In genomic region chr9:38009035-38009501, GRCh38 we compare ENCODE assay signal across 11 cellular contexts. TPM values are rescaled to one million over a fixed set of nuclear protein-coding genes. Genes with fewer than 3 reads are reported as not detected.
DNase-seq lines count a peak whose midpoint lies in the region; ATAC-seq, FAIRE-seq and TF ChIP-seq lines count a peak whose summit lies in the region.
"Had no signal": no experiment of that assay in that cellular context is flagged by ENCODE, and none has a peak within 500 bp of the region (broad histone marks: within the 10 kb centered on the region; RNA-seq: fewer than 3 reads in every experiment).

No MANE protein-coding gene starts in this region.

- H3K36me3 Mint-ChIP-seq in astrocyte (ENCODE audit: low read depth, unreplicated experiment), result peaks cover 24% of the 10 kb centered on the region
- H3K36me3 Mint-ChIP-seq: activated naive CD8-positive, alpha-beta T cell had no signal

- no peak for TF ChIP-seq POLR2A in right lobe of liver (IDR thresholded peaks at IDR 0.05)
- TF ChIP-seq POLR2A in spleen (IDR thresholded peaks at IDR 0.05), result no peak

- H3K79me2 ChIP-seq in astrocyte (ENCODE audit: insufficient read depth, low read length), result peaks cover 96% of the 10 kb centered on the region

- H3K9me3 Mint-ChIP-seq in astrocyte (ENCODE audit: unreplicated experiment), result no peaks in the 10 kb centered on the region

- peak overlapping the region; percentile 72 for H3K4me2 ChIP-seq in astrocyte (ENCODE audit: low read length)

- no peak for FAIRE-seq in astrocyte (lab: Jason Lieb, UNC)

- DNase-seq in heart right ventricle (no peak), left cardiac atrium (no peak), astrocyte (ENCODE audit: low read depth) (no peak), right lobe of liver (no peak), spleen (no peak)
- no peak for DNase-seq in activated effector memory CD4-positive, alpha-beta T cell treated with anti-CD3 and anti-CD28 coated beads, Interleukin-2, amount 50 U/mL, for 16 hours
- DNase-seq: NCI-H1417 treated with DMSO at 0.1 percent for 48 hours had no signal

- H3K4me1 Mint-ChIP-seq in astrocyte (ENCODE audit: low read depth, unreplicated experiment), result peaks cover 45% of the 10 kb centered on the region

- H3K36me3 ChIP-seq in heart right ventricle (peaks cover 0 to 16% (median 0%) of the 10 kb centered on the region in 9 donors), astrocyte (ENCODE audit: insufficient read depth, low read length) (no peaks in the 10 kb centered on the region), right lobe of liver (peaks cover 0 to 17% (median 0%) of the 10 kb centered on the region in 4 donors), spleen (peaks cover 0 to under 1% (median 0%) of the 10 kb centered on the region in 6 donors)

- H3K9ac ChIP-seq in astrocyte (ENCODE audit: low read length), result peak overlapping the region; percentile 79

- H3K9me3 ChIP-seq in heart right ventricle (no peaks in the 10 kb centered on the region), astrocyte (ENCODE audit: insufficient read depth, low read depth, low read length) (no peaks in the 10 kb centered on the region), right lobe of liver (no peaks in the 10 kb centered on the region), spleen (no peaks in the 10 kb centered on the region)

- H3K4me1 ChIP-seq in heart right ventricle, result peaks cover 16 to 58% (median 43%) of the 10 kb centered on the region in 9 donors
- H3K4me1 ChIP-seq in astrocyte (ENCODE audit: insufficient read depth, low read length), result peaks cover 52% of the 10 kb centered on the region
- peaks cover 0 to 21% (median 13%) of the 10 kb centered on the region in 4 donors for H3K4me1 ChIP-seq in right lobe of liver
- peaks cover 14 to 48% (median 28%) of the 10 kb centered on the region in 6 donors for H3K4me1 ChIP-seq in spleen

- peak overlapping the region; percentile 99 for H3K27ac Mint-ChIP-seq in astrocyte (ENCODE audit: unreplicated experiment)
- H3K27ac Mint-ChIP-seq: B cell had no signal

- 91 to 97% methylated on average over 5 of the region's 5 CpGs for WGBS in heart right ventricle, 2 donors
- 80% methylated on average over 2 of the region's 5 CpGs for WGBS in right lobe of liver (ENCODE audit: insufficient coverage, low coverage, low lambda C conversion rate, missing lambda C conversion rate)
- WGBS in spleen, 5 donors, result 85 to 96% (median 91%) methylated on average over 5 of the region's 5 CpGs

- ATAC-seq in heart right ventricle (peak in 1 of 8 donors; percentile 14), left cardiac atrium (no peak), right lobe of liver (no peak), GM21447 (IDR thresholded peaks at IDR 0.05; ENCODE audit: unreplicated experiment) (no peak)

- H3K27me3 ChIP-seq in heart right ventricle (no peaks in the 10 kb centered on the region), astrocyte (ENCODE audit: insufficient read depth, low read length) (no peaks in the 10 kb centered on the region), right lobe of liver (no peaks in the 10 kb centered on the region), spleen (replicated peaks in 1 of 7) (no peaks in the 10 kb centered on the region)

- peak overlapping the region; percentile 23 for H3K4me3 Mint-ChIP-seq in astrocyte (ENCODE audit: unreplicated experiment)
- H3K4me3 Mint-ChIP-seq: activated naive CD8-positive, alpha-beta T cell; B cell had no signal

- intact Hi-C loops in heart right ventricle (cut with DNase I) (no loop called here), left cardiac atrium (cut with DNase I) (loop anchor here in 1 of 2 donors (10.0 kb wide), 1 partner anchor 56 kb away; the partner anchor contains the start of gene SHB), right lobe of liver (cut with DNase I) (no loop called here), spleen (cut with DNase I; ENCODE audit: low total_unique reads) (no loop called here)

- no peaks in the 10 kb centered on the region for H3K27me3 Mint-ChIP-seq in astrocyte (ENCODE audit: low read depth, unreplicated experiment)
- H3K27me3 Mint-ChIP-seq: activated naive CD8-positive, alpha-beta T cell; B cell had no signal

- H2AFZ ChIP-seq in astrocyte (ENCODE audit: low read depth, low read length), result no peak overlapping the region

- H3K4me3 ChIP-seq in heart right ventricle (no peak overlapping the region), astrocyte (ENCODE audit: insufficient read depth, low read depth, low read length) (no peak overlapping the region), right lobe of liver (no peak overlapping the region), spleen (no peak overlapping the region)

- peaks cover 40% of the 10 kb centered on the region for H4K20me1 ChIP-seq in astrocyte (ENCODE audit: insufficient read depth, low read length)

- TF ChIP-seq CTCF in heart right ventricle (IDR thresholded peaks at IDR 0.05) (no peak), astrocyte (IDR thresholded peaks at IDR 0.05; ENCODE audit: insufficient read depth, low read depth, low read length) (no peak), right lobe of liver (IDR thresholded peaks at IDR 0.05) (no peak), spleen (IDR thresholded peaks at IDR 0.05 in 8 of 11, conservative IDR thresholded peaks at IDR 0.05 in 3 of 11) (no peak)

- peak overlapping the region in 6 of 10 donors; percentile 16 to 69 (median 44) for H3K27ac ChIP-seq in heart right ventricle
- H3K27ac ChIP-seq in astrocyte (ENCODE audit: low read depth, low read length), result peak overlapping the region; percentile 95
- H3K27ac ChIP-seq in right lobe of liver, result peak overlapping the region; percentile 14 to 82 (median 64)
- peak overlapping the region; percentile 31 for H3K27ac ChIP-seq in temporal lobe (ENCODE audit: low read depth, low read length)
- H3K27ac ChIP-seq in spleen, result peak overlapping the region in 1 of 8 donors; percentile 12

RNA-seq across cellular contexts. Expression of gene SHB, which starts 60.0 kb away (rescaled TPM):
- total RNA-seq in heart right ventricle (10 to 100 TPM; 13.9 to 26.6 (median 18.0) TPM), left cardiac atrium (10 to 100 TPM; 20.3 to 34.6 TPM), astrocyte (53.4 and 54.5 TPM in 2 replicates), right lobe of liver (10 to 100 TPM; 12.0 to 43.1 (median 21.9) TPM), temporal lobe (11.3 TPM), spleen (10 to 100 TPM in 3 of 7 donors, 1 to 10 TPM in 4; 5.3 to 20.5 (median 8.5) TPM)
- polyA plus RNA-seq in heart right ventricle (10 to 100 TPM in 1 of 2 donors, 1 to 10 TPM in 1; 5.7 to 19.2 TPM), spleen (1 to 10 TPM; 1.2 to 4.4 (median 1.7) TPM)
